8 cellular contexts compared by ENCODE assay signal in genomic region chr1:19450811-19451564, GRCh38.
DNase-seq lines count a peak whose midpoint lies in the region; ATAC-seq and TF ChIP-seq lines count a peak whose summit lies in the region.

No MANE protein-coding gene starts in this region.

- H3K36me3 ChIP-seq in tibial artery, result no peaks in the 10 kb centered on the region

- in situ Hi-C loops in astrocyte of the cerebellum (cut with HindIII; ENCODE audit: low sequenced_read_pairs), result no loop called here

- H3K4me1 Mint-ChIP-seq in T-helper 2 cell treated with Interferon-gamma antibody and Interleukin-4, amounts not matched to agents 5 μg/mL and 100 μg/mL, for 36 hours (ENCODE audit: low read depth), result peaks cover 53% of the 10 kb centered on the region
- peaks cover 87% of the 10 kb centered on the region for H3K4me1 Mint-ChIP-seq in nephron progenitor cell

- peaks cover 13 to 99% (median 83%) of the 10 kb centered on the region in 4 donors for H3K4me1 ChIP-seq in tibial artery

- intact Hi-C loops in tibial artery (cut with DNase I; ENCODE audit: low total_unique reads), result no loop called here

- peaks cover 21% of the 10 kb centered on the region for H3K36me3 Mint-ChIP-seq in T-helper 2 cell treated with Interferon-gamma antibody and Interleukin-4, amounts not matched to agents 5 μg/mL and 100 μg/mL, for 36 hours (ENCODE audit: low read depth)
- H3K36me3 Mint-ChIP-seq in nephron progenitor cell (ENCODE audit: low read depth), result peaks cover 14% of the 10 kb centered on the region

- H3K4me3 ChIP-seq in astrocyte of the cerebellum (ENCODE audit: low read depth, low read length) (no peak overlapping the region), tibial artery (no peak overlapping the region)

- no peaks in the 10 kb centered on the region for H3K9me3 Mint-ChIP-seq in T-helper 2 cell treated with Interferon-gamma antibody and Interleukin-4, amounts not matched to agents 5 μg/mL and 100 μg/mL, for 36 hours
- no peaks in the 10 kb centered on the region for H3K9me3 Mint-ChIP-seq in nephron progenitor cell

- H3K27ac ChIP-seq in tibial artery, result peak overlapping the region; percentile 69 to 89

- no peaks in the 10 kb centered on the region for H3K9me3 ChIP-seq in tibial artery

- no peaks in the 10 kb centered on the region for H3K27me3 Mint-ChIP-seq in T-helper 2 cell treated with Interferon-gamma antibody and Interleukin-4, amounts not matched to agents 5 μg/mL and 100 μg/mL, for 36 hours (ENCODE audit: low read depth)
- peaks cover 3% of the 10 kb centered on the region for H3K27me3 Mint-ChIP-seq in nephron progenitor cell (ENCODE audit: low read depth, poor library complexity)

- no peak for ATAC-seq in GM21723 (IDR thresholded peaks at IDR 0.05; ENCODE audit: unreplicated experiment)

- DNase-seq in T-helper 2 cell treated with Interferon-gamma antibody and Interleukin-4, amounts not matched to agents 5 μg/mL and 100 μg/mL, for 36 hours (ENCODE audit: low spot score), result no peak
- DNase-seq in T-helper 2 cell (no peak), astrocyte of the cerebellum (ENCODE audit: low read depth) (peak; percentile 96), kidney tubule cell (ENCODE audit: low spot score) (peak; percentile 79), tibial artery (peak in 1 of 2 donors; percentile 63), nephron progenitor cell (no peak)
- DNase-seq in stimulated activated CD4-positive, alpha-beta T cell treated with anti-CD3 and anti-CD28 coated beads, Interleukin-4, amount 100 ng/mL, for 1 hour, result no peak

- H3K27ac Mint-ChIP-seq in T-helper 2 cell treated with Interferon-gamma antibody and Interleukin-4, amounts not matched to agents 5 μg/mL and 100 μg/mL, for 36 hours, result peak overlapping the region; percentile 33
- no peak overlapping the region for H3K27ac Mint-ChIP-seq in nephron progenitor cell

- no peaks in the 10 kb centered on the region for H3K27me3 ChIP-seq in tibial artery

- H3K4me3 Mint-ChIP-seq in T-helper 2 cell treated with Interferon-gamma antibody and Interleukin-4, amounts not matched to agents 5 μg/mL and 100 μg/mL, for 36 hours, result no peak overlapping the region
- no peak overlapping the region for H3K4me3 Mint-ChIP-seq in nephron progenitor cell

- TF ChIP-seq CTCF in astrocyte of the cerebellum (IDR thresholded peaks at IDR 0.05; ENCODE audit: low read depth, low read length, missing control alignments), result no peak
- TF ChIP-seq CTCF in tibial artery (IDR thresholded peaks at IDR 0.05), result no peak
- TF ChIP-seq CTCF in nephron progenitor cell (IDR thresholded peaks at IDR 0.05), result no peak

Comparison
In these comparisons a context has a peak if more than half of its experiments do, and no peak if none do; other contexts are left out.
1. DNase-seq: peak in astrocyte of the cerebellum (single experiment) and kidney tubule cell (single experiment); none in T-helper 2 cell treated with Interferon-gamma antibody and Interleukin-4, amounts not matched to agents 5 μg/mL and 100 μg/mL, for 36 hours (single experiment), T-helper 2 cell (0 of 5), nephron progenitor cell (single experiment) and stimulated activated CD4-positive, alpha-beta T cell treated with anti-CD3 and anti-CD28 coated beads, Interleukin-4, amount 100 ng/mL, for 1 hour (single experiment).